Comparison of ENCODE assay signal across 3 cellular contexts in the genomic region with DNA sequence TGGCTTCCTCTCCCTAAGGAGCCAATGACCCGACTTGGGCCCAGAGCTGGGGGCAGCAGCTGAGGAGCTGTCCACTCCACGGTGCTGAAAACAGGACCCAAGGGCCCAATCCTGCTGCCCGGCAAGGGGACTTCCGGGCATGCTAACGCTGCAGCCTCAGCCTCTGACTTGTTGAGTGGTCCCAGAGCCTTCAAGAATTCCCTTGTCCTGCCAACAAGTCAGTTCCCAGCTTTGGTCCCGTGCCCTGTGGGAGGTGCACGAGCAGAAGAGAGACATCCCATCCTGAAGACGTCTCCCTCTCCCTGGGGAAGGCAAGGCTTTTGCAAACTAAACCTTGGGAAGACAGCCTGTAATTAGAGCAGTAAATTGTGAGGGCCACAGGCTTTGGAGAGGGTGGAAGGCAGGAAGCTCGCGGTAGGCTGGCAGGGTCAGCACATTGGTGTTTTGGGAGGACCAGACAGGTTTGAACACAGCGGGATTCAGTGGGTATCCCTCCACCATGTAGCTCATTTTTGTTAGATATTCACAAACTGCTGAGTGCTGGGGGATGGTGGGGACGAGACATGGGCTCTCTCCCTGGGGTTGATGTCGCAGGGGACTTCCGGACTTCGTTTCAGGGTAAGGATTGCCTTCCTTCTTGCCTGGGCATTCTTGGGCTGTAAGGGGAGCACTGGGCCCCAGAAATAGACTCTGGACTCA.
TF ChIP-seq lines count a peak whose summit lies in the region.

No MANE protein-coding gene starts in this region.

TF ChIP-seq in A549, 52 proteins besides CTCF, POLR2A, EP300 and RAD21:
- TF ChIP-seq, protein P1, sequence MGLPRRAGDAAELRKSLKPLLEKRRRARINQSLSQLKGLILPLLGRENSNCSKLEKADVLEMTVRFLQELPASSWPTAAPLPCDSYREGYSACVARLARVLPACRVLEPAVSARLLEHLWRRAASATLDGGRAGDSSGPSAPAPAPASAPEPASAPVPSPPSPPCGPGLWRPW (IDR thresholded peaks at IDR 0.05) = no peak
- TF ChIP-seq, protein P2, sequence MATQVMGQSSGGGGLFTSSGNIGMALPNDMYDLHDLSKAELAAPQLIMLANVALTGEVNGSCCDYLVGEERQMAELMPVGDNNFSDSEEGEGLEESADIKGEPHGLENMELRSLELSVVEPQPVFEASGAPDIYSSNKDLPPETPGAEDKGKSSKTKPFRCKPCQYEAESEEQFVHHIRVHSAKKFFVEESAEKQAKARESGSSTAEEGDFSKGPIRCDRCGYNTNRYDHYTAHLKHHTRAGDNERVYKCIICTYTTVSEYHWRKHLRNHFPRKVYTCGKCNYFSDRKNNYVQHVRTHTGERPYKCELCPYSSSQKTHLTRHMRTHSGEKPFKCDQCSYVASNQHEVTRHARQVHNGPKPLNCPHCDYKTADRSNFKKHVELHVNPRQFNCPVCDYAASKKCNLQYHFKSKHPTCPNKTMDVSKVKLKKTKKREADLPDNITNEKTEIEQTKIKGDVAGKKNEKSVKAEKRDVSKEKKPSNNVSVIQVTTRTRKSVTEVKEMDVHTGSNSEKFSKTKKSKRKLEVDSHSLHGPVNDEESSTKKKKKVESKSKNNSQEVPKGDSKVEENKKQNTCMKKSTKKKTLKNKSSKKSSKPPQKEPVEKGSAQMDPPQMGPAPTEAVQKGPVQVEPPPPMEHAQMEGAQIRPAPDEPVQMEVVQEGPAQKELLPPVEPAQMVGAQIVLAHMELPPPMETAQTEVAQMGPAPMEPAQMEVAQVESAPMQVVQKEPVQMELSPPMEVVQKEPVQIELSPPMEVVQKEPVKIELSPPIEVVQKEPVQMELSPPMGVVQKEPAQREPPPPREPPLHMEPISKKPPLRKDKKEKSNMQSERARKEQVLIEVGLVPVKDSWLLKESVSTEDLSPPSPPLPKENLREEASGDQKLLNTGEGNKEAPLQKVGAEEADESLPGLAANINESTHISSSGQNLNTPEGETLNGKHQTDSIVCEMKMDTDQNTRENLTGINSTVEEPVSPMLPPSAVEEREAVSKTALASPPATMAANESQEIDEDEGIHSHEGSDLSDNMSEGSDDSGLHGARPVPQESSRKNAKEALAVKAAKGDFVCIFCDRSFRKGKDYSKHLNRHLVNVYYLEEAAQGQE (IDR thresholded peaks at IDR 0.05) = peak; percentile 88
- no peak for TF ChIP-seq HDAC2 (IDR thresholded peaks at IDR 0.05)
- TF ChIP-seq JUN (IDR thresholded peaks at IDR 0.05) = no peak

TF ChIP-seq in GM23338, 12 proteins besides CTCF, POLR2A, EP300 and RAD21:
- no peak for TF ChIP-seq ZNF114 (CRISPR knock-in tag; IDR thresholded peaks at IDR 0.05)
- TF ChIP-seq, protein P2 (IDR thresholded peaks at IDR 0.05; ENCODE audit: unreplicated experiment) = peak; percentile 88

TF ChIP-seq in HepG2, 621 proteins besides CTCF, POLR2A, EP300 and RAD21:
- TF ChIP-seq, protein P2 (IDR thresholded peaks at IDR 0.05; ENCODE audit: borderline replicate concordance in 1 of 2, low read depth in 1 of 2, low read length in 2 of 2) = peak; percentile 79 to 95
- TF ChIP-seq TAF15 (IDR thresholded peaks at IDR 0.05; ENCODE audit: low read depth, low read length, poor library complexity, severe bottlenecking) = no peak
- TF ChIP-seq ZSCAN29 (CRISPR knock-in tag; conservative IDR thresholded peaks at IDR 0.05) = no peak
- TF ChIP-seq, protein P3, sequence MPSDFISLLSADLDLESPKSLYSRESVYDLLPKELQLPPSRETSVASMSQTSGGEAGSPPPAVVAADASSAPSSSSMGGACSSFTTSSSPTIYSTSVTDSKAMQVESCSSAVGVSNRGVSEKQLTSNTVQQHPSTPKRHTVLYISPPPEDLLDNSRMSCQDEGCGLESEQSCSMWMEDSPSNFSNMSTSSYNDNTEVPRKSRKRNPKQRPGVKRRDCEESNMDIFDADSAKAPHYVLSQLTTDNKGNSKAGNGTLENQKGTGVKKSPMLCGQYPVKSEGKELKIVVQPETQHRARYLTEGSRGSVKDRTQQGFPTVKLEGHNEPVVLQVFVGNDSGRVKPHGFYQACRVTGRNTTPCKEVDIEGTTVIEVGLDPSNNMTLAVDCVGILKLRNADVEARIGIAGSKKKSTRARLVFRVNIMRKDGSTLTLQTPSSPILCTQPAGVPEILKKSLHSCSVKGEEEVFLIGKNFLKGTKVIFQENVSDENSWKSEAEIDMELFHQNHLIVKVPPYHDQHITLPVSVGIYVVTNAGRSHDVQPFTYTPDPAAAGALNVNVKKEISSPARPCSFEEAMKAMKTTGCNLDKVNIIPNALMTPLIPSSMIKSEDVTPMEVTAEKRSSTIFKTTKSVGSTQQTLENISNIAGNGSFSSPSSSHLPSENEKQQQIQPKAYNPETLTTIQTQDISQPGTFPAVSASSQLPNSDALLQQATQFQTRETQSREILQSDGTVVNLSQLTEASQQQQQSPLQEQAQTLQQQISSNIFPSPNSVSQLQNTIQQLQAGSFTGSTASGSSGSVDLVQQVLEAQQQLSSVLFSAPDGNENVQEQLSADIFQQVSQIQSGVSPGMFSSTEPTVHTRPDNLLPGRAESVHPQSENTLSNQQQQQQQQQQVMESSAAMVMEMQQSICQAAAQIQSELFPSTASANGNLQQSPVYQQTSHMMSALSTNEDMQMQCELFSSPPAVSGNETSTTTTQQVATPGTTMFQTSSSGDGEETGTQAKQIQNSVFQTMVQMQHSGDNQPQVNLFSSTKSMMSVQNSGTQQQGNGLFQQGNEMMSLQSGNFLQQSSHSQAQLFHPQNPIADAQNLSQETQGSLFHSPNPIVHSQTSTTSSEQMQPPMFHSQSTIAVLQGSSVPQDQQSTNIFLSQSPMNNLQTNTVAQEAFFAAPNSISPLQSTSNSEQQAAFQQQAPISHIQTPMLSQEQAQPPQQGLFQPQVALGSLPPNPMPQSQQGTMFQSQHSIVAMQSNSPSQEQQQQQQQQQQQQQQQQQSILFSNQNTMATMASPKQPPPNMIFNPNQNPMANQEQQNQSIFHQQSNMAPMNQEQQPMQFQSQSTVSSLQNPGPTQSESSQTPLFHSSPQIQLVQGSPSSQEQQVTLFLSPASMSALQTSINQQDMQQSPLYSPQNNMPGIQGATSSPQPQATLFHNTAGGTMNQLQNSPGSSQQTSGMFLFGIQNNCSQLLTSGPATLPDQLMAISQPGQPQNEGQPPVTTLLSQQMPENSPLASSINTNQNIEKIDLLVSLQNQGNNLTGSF (CRISPR knock-in tag; IDR thresholded peaks at IDR 0.05) = 0 out of 2 replicates have a peak, but pooled peaks have one; percentile 28
- no peak for TF ChIP-seq ZNF660 (CRISPR knock-in tag; IDR thresholded peaks at IDR 0.05; ENCODE audit: borderline replicate concordance, low read depth)
- TF ChIP-seq RFX5 (IDR thresholded peaks at IDR 0.05; ENCODE audit: low read depth, low read length) = no peak
- TF ChIP-seq, protein P4, sequence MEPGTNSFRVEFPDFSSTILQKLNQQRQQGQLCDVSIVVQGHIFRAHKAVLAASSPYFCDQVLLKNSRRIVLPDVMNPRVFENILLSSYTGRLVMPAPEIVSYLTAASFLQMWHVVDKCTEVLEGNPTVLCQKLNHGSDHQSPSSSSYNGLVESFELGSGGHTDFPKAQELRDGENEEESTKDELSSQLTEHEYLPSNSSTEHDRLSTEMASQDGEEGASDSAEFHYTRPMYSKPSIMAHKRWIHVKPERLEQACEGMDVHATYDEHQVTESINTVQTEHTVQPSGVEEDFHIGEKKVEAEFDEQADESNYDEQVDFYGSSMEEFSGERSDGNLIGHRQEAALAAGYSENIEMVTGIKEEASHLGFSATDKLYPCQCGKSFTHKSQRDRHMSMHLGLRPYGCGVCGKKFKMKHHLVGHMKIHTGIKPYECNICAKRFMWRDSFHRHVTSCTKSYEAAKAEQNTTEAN (CRISPR knock-in tag; conservative IDR thresholded peaks at IDR 0.05) = 0 out of 2 replicates have a peak, but pooled peaks have one; percentile 45
- no peak for TF ChIP-seq IRX3 (CRISPR knock-in tag; IDR thresholded peaks at IDR 0.05; ENCODE audit: borderline replicate concordance, low read depth)
- TF ChIP-seq MIER2 (CRISPR knock-in tag; IDR thresholded peaks at IDR 0.05) = peak; percentile 94
- peak; percentile 62; the same call in 1 of the 2 replicates for TF ChIP-seq WIZ (CRISPR knock-in tag; IDR thresholded peaks at IDR 0.05)
